In genomic region chr3:32821686-32822296, GRCh38 we compare ENCODE assay signal across 16 cellular contexts. TPM values are rescaled to one million over a fixed set of nuclear protein-coding genes. Genes with fewer than 3 reads are reported as not detected.
DNase-seq lines count a peak whose midpoint lies in the region; ATAC-seq, FAIRE-seq and TF ChIP-seq lines count a peak whose summit lies in the region.
"Had no signal": no experiment of that assay in that cellular context is flagged by ENCODE, and none has a peak within 500 bp of the region (broad histone marks: within the 10 kb centered on the region; RNA-seq: fewer than 3 reads in every experiment).

No MANE protein-coding gene starts in this region.

- H3K4me1 Mint-ChIP-seq in progenitor cell of endocrine pancreas (ENCODE audit: low read depth) (peaks cover 42% of the 10 kb centered on the region), HFFc6 (ENCODE audit: low read depth) (no peaks in the 10 kb centered on the region)
- H3K4me1 Mint-ChIP-seq: central memory CD8-positive, alpha-beta T cell had no signal

- H4K8ac ChIP-seq in H1 (ENCODE audit: extremely low read depth, insufficient read depth, low read length), result no peak overlapping the region

- no peaks in the 10 kb centered on the region for H3K9me3 ChIP-seq in HUES6 (ENCODE audit: control insufficient read depth, insufficient read depth, low read depth, low read length)
- H3K9me3 ChIP-seq in H1 (ENCODE audit: insufficient read depth in 2 of 2, low read depth in 1 of 2, low read length in 1 of 2), result no peaks in the 10 kb centered on the region
- H3K9me3 ChIP-seq: SJCRH30 had no signal

- FAIRE-seq in H1 (lab: Jason Lieb, UNC), result no peak

- peak overlapping the region; percentile 88 for H3K4ac ChIP-seq in H1 (replicated peaks; ENCODE audit: insufficient read length, low read depth, low read length)

- peaks cover 6% of the 10 kb centered on the region; the same call in 1 of the 2 replicates for H3K23me2 ChIP-seq in H1 (ENCODE audit: low read depth, low read length)

- H2AFZ ChIP-seq in H1 (ENCODE audit: low read length), result no peak overlapping the region

- TF ChIP-seq RAD21 in H1 (IDR thresholded peaks at IDR 0.05 in 1 of 2, conservative IDR thresholded peaks at IDR 0.05 in 1 of 2; ENCODE audit: low read depth in 2 of 2, low read length in 2 of 2), result 0 out of 4 replicates have a peak, but pooled peaks of 1 of the 2 experiments have one; percentile 4

- H3K9ac ChIP-seq in HUES6 (ENCODE audit: low read length) (peak overlapping the region; percentile 99), H1 (replicated peaks in 1 of 4; ENCODE audit: extremely low read depth in 1 of 4, low read depth in 3 of 4, low read length in 3 of 4) (peak overlapping the region; percentile 86 to 94 (median 93))
- H3K9ac ChIP-seq: BLaER1 had no signal

- H4K5ac ChIP-seq in H1 (ENCODE audit: insufficient read length, low read depth, low read length), result peak overlapping the region; percentile 32

- CTCF ChIA-PET in H1 (lab: Charles Lee; ENCODE audit: partially characterized antibody), result interaction anchor here (0.5 to 2.7 kb wide), 12 partner anchors 12 to 119 kb away, joined by 3 to 10 read pairs (median 4); no protein-coding TSS in a partner anchor

- peak overlapping the region; percentile 62 for H4K91ac ChIP-seq in H1 (replicated peaks; ENCODE audit: insufficient read length, low read length)

- peak in 1 of 2 experiments; percentile 19; a peak in 1 of 3 replicates for TF ChIP-seq POLR2A in H1 (IDR thresholded peaks at IDR 0.05; ENCODE audit: control extremely low read depth in 1 of 2, low read depth in 2 of 2, low read length in 2 of 2)

- peak overlapping the region; percentile 52 for H3K23ac ChIP-seq in H1 (ENCODE audit: insufficient read length)

- no peak for TF ChIP-seq EP300 in H1 (IDR thresholded peaks at IDR 0.05; ENCODE audit: borderline replicate concordance in 1 of 2, low read depth in 2 of 2, low read length in 2 of 2)

- H3K14ac ChIP-seq in H1 (ENCODE audit: insufficient read length), result no peak overlapping the region

- H3K27me3 Mint-ChIP-seq in progenitor cell of endocrine pancreas (no peaks in the 10 kb centered on the region), HFFc6 (ENCODE audit: insufficient read depth) (peaks cover 53% of the 10 kb centered on the region)

- H3K36me3 ChIP-seq in HUES6 (ENCODE audit: control insufficient read depth, insufficient read depth, low read length), result peaks cover 78% of the 10 kb centered on the region
- H3K36me3 ChIP-seq in H1 (ENCODE audit: control insufficient read depth in 2 of 4, insufficient read depth in 4 of 4, low read length in 3 of 4), result peaks cover 24 to 78% (median 34%) of the 10 kb centered on the region in 4 experiments
- H3K36me3 ChIP-seq: SJCRH30 had no signal

- WGBS in H1 (ENCODE audit: extremely low coverage in 1 of 2, insufficient coverage in 1 of 2, insufficient read length in 1 of 2, insufficient replicate concordance in 2 of 2, low coverage in 1 of 2, low lambda C conversion rate in 2 of 2, missing lambda C conversion rate in 1 of 2), 2 experiments, result 2% methylated on average over 44 of the region's 44 CpGs; no CpG with 5 or more reads in 1 of the 2 experiments

- H3K36me3 Mint-ChIP-seq in progenitor cell of endocrine pancreas (ENCODE audit: insufficient read depth), result peaks cover 10% of the 10 kb centered on the region
- peaks cover 8% of the 10 kb centered on the region for H3K36me3 Mint-ChIP-seq in HFFc6 (ENCODE audit: low read depth)

- H3K4me3 ChIP-seq in HUES6 (ENCODE audit: low read depth, low read length) (peak overlapping the region; percentile 98), H1 (ENCODE audit: extremely low read depth in 1 of 4, insufficient read depth in 2 of 4, low read depth in 3 of 4, low read length in 4 of 4) (peak overlapping the region; percentile 88 to 98 (median 94))
- H3K4me3 ChIP-seq: BLaER1, SJCRH30 had no signal

- POLR2A ChIA-PET in H1 (lab: Charles Lee; ENCODE audit: partially characterized antibody), result interaction anchor here (0.7 to 15.1 kb wide), 16 partner anchors 9 to 123 kb away, joined by 3 to 303 read pairs (median 5); no protein-coding TSS in a partner anchor

- peaks cover 30 to 48% of the 10 kb centered on the region in 2 experiments for H4K20me1 ChIP-seq in H1 (replicated peaks in 1 of 2; ENCODE audit: control insufficient read depth in 1 of 2, insufficient read depth in 2 of 2, low read length in 2 of 2)

- ATAC-seq in left lobe of liver (peak; percentile 54), GM19351 (IDR thresholded peaks at IDR 0.05; ENCODE audit: unreplicated experiment) (no peak), GM18520 (IDR thresholded peaks at IDR 0.05; ENCODE audit: unreplicated experiment) (no peak)

- H3K27ac ChIP-seq in HUES6 (ENCODE audit: low read depth, low read length) (peak overlapping the region; percentile 98; the same call in 1 of the 2 replicates), H1 (ENCODE audit: low read depth, low read length) (peak overlapping the region; percentile 50)
- H3K27ac ChIP-seq: BLaER1, SJCRH30, VCaP had no signal

- peak overlapping the region; percentile 55 for H3K56ac ChIP-seq in H1 (replicated peaks; ENCODE audit: insufficient read length, low read depth, low read length)

- H2BK5ac ChIP-seq in H1 (ENCODE audit: low read depth, low read length), result peak overlapping the region; percentile 67; the same call in 1 of the 2 replicates

- DNase-seq in H1 (ENCODE audit: low read depth in 1 of 2, low spot score in 2 of 2) (no peak), left lobe of liver (ENCODE audit: low spot score) (no peak), progenitor cell of endocrine pancreas (ENCODE audit: low spot score, unreplicated experiment) (peak; percentile 25), HFFc6 (no peak), T-helper 1 cell (no peak)
- DNase-seq: activated naive CD4-positive, alpha-beta T cell treated with anti-CD3 and anti-CD28 coated beads for 36 hours; erythroblast; NCI-H2029 treated with DMSO at 0.1 percent for 48 hours; SJCRH30; stimulated activated naive CD4-positive, alpha-beta T cell had no signal

- no peak for TF ChIP-seq CTCF in H1 (IDR thresholded peaks at IDR 0.05; ENCODE audit: control extremely low read depth in 1 of 3, insufficient read depth in 1 of 3, low read depth in 1 of 3, low read length in 3 of 3)
- TF ChIP-seq CTCF in progenitor cell of endocrine pancreas (IDR thresholded peaks at IDR 0.05; ENCODE audit: unreplicated experiment), result peak; percentile 25
- TF ChIP-seq CTCF in HFFc6 (IDR thresholded peaks at IDR 0.05), result no peak

- H3K27me3 ChIP-seq in HUES6 (ENCODE audit: control insufficient read depth, insufficient read depth, low read length), result no peaks in the 10 kb centered on the region
- H3K27me3 ChIP-seq in H1 (replicated peaks in 1 of 4; ENCODE audit: control insufficient read depth in 3 of 4, extremely low read depth in 1 of 4, insufficient read depth in 3 of 4, low read length in 3 of 4), result no peaks in the 10 kb centered on the region
- H3K27me3 ChIP-seq: SJCRH30 had no signal

- peak overlapping the region; percentile 9 for H2BK120ac ChIP-seq in H1 (replicated peaks; ENCODE audit: low read depth, low read length)

- H3K79me2 ChIP-seq in H1 (ENCODE audit: control insufficient read depth in 1 of 2, insufficient read depth in 2 of 2, low read length in 2 of 2), result peaks cover 98 to 100% of the 10 kb centered on the region in 2 experiments

- H3K27ac Mint-ChIP-seq in progenitor cell of endocrine pancreas, result peak overlapping the region; percentile 93
- no peak overlapping the region for H3K27ac Mint-ChIP-seq in HFFc6
- H3K27ac Mint-ChIP-seq: activated naive CD4-positive, alpha-beta T cell treated with anti-CD3 and anti-CD28 coated beads for 36 hours had no signal

- H3K4me3 Mint-ChIP-seq in progenitor cell of endocrine pancreas (ENCODE audit: low read depth) (peak overlapping the region; percentile 91), HFFc6 (no peak overlapping the region)
- H3K4me3 Mint-ChIP-seq: activated naive CD4-positive, alpha-beta T cell treated with anti-CD3 and anti-CD28 coated beads for 36 hours; central memory CD8-positive, alpha-beta T cell had no signal

- H2BK20ac ChIP-seq in H1 (ENCODE audit: low read length), result no peak overlapping the region

- H3K4me1 ChIP-seq in HUES6 (ENCODE audit: control insufficient read depth, insufficient read depth, low read length), result peaks cover 31% of the 10 kb centered on the region
- H3K4me1 ChIP-seq in H1 (replicated peaks in 1 of 4; ENCODE audit: control insufficient read depth in 3 of 4, insufficient read depth in 4 of 4, low read length in 3 of 4), result peaks cover 4 to 25% (median 17%) of the 10 kb centered on the region in 4 experiments
- H3K4me1 ChIP-seq: SJCRH30 had no signal

- H3K18ac ChIP-seq in H1 (ENCODE audit: extremely low read depth, low read length), result peak overlapping the region; percentile 73

- H2BK15ac ChIP-seq in H1 (ENCODE audit: low read length), result no peak overlapping the region

- peak overlapping the region; percentile 93 to 96 for H3K4me2 ChIP-seq in H1 (ENCODE audit: insufficient read depth in 1 of 2, low read depth in 2 of 2, low read length in 2 of 2)
- H3K4me2 ChIP-seq: BLaER1 had no signal

- no peaks in the 10 kb centered on the region for H3K79me1 ChIP-seq in H1 (ENCODE audit: low read depth, low read length)

- no peak overlapping the region; the same call in 1 of the 2 replicates for H2AK5ac ChIP-seq in H1 (ENCODE audit: low read depth, low read length)

- no peaks in the 10 kb centered on the region for H3K9me3 Mint-ChIP-seq in progenitor cell of endocrine pancreas (ENCODE audit: low read depth)
- peaks cover 17% of the 10 kb centered on the region for H3K9me3 Mint-ChIP-seq in HFFc6
- H3K9me3 Mint-ChIP-seq: activated naive CD4-positive, alpha-beta T cell treated with anti-CD3 and anti-CD28 coated beads for 36 hours; central memory CD8-positive, alpha-beta T cell had no signal

- H2BK12ac ChIP-seq in H1 (ENCODE audit: low read depth, low read length), result no peak overlapping the region

TF ChIP-seq in H1, 55 proteins besides CTCF, POLR2A, EP300 and RAD21 (continues in another document):
- TF ChIP-seq CEBPB (IDR thresholded peaks at IDR 0.05; ENCODE audit: low read depth, low read length), result no peak
- TF ChIP-seq SAP30 (IDR thresholded peaks at IDR 0.05; ENCODE audit: insufficient read depth, insufficient replicate concordance, low read length), result peak; percentile 62
- TF ChIP-seq SUZ12 (IDR thresholded peaks at IDR 0.05; ENCODE audit: low read length), result no peak
- TF ChIP-seq CHD1 (IDR thresholded peaks at IDR 0.05; ENCODE audit: low read depth, low read length), result 0 out of 2 replicates have a peak, but pooled peaks have one; percentile 45

RNA-seq across cellular contexts. Expression of gene TRIM71, which starts 4.0 kb away (rescaled TPM):
- 293 and 296 TPM in 2 replicates for total RNA-seq in H1 (2021; fragmentation: NEBNext Ultra II Directional; extraction: Animal tissue kit (Norgen Biotek cat#: 25700))
- polyA plus RNA-seq in H1 (2011; rRNA removed), result 53.7 and 69.5 TPM in 2 replicates
- polyA plus RNA-seq in H1 (2011; cell fraction: cytosol; rRNA removed), result 68.9 TPM
- 102 TPM for polyA plus RNA-seq in H1 (2011; cell fraction: nucleus; rRNA removed)
- polyA plus RNA-seq in H1 (2012, experiment 1 of 2), result 85.2 to 149 TPM (median 103 TPM) in 4 replicates
- 12.6 TPM for polyA plus RNA-seq in H1 (2012, experiment 2 of 2)
- polyA plus RNA-seq in H1 (2013, experiment 1 of 2), result 97.8 TPM
- polyA plus RNA-seq in H1 (2013, experiment 2 of 2), result 89.4 TPM
- 269 and 275 TPM in 2 replicates for polyA minus RNA-seq in H1 (2011; rRNA and poly(A)+ RNA removed)
- polyA minus RNA-seq in H1 (2011; cell fraction: cytosol; rRNA and poly(A)+ RNA removed), result 280 TPM
- polyA minus RNA-seq in H1 (2011; cell fraction: nucleus; rRNA and poly(A)+ RNA removed), result 319 TPM
- total RNA-seq in left lobe of liver, result 0.25 TPM
- 61.3 and 61.6 TPM in 2 replicates for total RNA-seq in progenitor cell of endocrine pancreas
- not detected for total RNA-seq in HFFc6 (2021; fragmentation: NEBNext Ultra II Directional; extraction: Animal tissue kit (Norgen Biotek cat#: 25700))
- total RNA-seq: SJCRH30 had no signal

Comparison
In these comparisons a context has a peak if more than half of its experiments do, and no peak if none do; other contexts are left out.
1. RNA of gene TRIM71, which starts 4.0 kb away (total RNA-seq): 293 to 296 TPM in H1 and 61.3 to 61.6 TPM in progenitor cell of endocrine pancreas; 0.25 TPM in left lobe of liver (single experiment) and not detected in HFFc6; every median in the first group is over 10 times any median in the second.